In the genomic region with DNA sequence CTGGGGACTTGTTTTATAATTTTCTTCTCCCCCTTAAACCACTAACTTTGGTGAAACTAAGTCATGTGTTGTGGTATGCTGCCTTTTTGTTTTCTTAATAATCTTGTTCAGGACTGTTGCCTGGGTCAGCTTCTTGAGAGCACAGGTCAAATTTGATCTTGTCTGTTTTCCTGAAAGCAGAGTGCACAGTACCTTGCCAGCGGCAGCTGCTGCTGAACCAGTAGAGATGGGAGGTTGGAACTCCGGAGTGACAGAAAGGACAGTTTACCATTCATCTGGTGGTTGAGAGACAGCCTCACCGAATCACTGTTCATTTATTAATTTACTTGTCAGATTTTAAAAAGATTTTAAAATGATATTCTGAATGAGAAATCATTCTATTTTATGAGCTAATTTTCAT, we compare ENCODE assay signal across 3 cellular contexts.
TF ChIP-seq lines count a peak whose summit lies in the region.

No MANE protein-coding gene starts in this region.

TF ChIP-seq in GM23338, 12 proteins besides CTCF, POLR2A, EP300 and RAD21 (continues in another document):
- TF ChIP-seq, protein P1, sequence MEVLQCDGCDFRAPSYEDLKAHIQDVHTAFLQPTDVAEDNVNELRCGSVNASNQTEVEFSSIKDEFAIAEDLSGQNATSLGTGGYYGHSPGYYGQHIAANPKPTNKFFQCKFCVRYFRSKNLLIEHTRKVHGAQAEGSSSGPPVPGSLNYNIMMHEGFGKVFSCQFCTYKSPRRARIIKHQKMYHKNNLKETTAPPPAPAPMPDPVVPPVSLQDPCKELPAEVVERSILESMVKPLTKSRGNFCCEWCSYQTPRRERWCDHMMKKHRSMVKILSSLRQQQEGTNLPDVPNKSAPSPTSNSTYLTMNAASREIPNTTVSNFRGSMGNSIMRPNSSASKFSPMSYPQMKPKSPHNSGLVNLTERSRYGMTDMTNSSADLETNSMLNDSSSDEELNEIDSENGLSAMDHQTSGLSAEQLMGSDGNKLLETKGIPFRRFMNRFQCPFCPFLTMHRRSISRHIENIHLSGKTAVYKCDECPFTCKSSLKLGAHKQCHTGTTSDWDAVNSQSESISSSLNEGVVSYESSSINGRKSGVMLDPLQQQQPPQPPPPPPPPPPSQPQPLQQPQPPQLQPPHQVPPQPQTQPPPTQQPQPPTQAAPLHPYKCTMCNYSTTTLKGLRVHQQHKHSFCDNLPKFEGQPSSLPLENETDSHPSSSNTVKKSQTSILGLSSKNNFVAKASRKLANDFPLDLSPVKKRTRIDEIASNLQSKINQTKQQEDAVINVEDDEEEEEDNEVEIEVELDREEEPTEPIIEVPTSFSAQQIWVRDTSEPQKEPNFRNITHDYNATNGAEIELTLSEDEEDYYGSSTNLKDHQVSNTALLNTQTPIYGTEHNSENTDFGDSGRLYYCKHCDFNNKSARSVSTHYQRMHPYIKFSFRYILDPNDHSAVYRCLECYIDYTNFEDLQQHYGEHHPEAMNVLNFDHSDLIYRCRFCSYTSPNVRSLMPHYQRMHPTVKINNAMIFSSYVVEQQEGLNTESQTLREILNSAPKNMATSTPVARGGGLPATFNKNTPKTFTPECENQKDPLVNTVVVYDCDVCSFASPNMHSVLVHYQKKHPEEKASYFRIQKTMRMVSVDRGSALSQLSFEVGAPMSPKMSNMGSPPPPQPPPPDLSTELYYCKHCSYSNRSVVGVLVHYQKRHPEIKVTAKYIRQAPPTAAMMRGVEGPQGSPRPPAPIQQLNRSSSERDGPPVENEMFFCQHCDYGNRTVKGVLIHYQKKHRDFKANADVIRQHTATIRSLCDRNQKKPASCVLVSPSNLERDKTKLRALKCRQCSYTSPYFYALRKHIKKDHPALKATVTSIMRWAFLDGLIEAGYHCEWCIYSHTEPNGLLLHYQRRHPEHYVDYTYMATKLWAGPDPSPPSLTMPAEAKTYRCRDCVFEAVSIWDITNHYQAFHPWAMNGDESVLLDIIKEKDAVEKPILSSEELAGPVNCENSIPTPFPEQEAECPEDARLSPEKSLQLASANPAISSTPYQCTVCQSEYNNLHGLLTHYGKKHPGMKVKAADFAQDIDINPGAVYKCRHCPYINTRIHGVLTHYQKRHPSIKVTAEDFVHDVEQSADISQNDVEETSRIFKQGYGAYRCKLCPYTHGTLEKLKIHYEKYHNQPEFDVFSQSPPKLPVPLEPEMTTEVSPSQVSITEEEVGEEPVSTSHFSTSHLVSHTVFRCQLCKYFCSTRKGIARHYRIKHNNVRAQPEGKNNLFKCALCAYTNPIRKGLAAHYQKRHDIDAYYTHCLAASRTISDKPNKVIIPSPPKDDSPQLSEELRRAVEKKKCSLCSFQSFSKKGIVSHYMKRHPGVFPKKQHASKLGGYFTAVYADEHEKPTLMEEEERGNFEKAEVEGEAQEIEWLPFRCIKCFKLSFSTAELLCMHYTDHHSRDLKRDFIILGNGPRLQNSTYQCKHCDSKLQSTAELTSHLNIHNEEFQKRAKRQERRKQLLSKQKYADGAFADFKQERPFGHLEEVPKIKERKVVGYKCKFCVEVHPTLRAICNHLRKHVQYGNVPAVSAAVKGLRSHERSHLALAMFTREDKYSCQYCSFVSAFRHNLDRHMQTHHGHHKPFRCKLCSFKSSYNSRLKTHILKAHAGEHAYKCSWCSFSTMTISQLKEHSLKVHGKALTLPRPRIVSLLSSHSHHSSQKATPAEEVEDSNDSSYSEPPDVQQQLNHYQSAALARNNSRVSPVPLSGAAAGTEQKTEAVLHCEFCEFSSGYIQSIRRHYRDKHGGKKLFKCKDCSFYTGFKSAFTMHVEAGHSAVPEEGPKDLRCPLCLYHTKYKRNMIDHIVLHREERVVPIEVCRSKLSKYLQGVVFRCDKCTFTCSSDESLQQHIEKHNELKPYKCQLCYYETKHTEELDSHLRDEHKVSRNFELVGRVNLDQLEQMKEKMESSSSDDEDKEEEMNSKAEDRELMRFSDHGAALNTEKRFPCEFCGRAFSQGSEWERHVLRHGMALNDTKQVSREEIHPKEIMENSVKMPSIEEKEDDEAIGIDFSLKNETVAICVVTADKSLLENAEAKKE (CRISPR knock-in tag; IDR thresholded peaks at IDR 0.05) = no peak
- TF ChIP-seq, protein P2, sequence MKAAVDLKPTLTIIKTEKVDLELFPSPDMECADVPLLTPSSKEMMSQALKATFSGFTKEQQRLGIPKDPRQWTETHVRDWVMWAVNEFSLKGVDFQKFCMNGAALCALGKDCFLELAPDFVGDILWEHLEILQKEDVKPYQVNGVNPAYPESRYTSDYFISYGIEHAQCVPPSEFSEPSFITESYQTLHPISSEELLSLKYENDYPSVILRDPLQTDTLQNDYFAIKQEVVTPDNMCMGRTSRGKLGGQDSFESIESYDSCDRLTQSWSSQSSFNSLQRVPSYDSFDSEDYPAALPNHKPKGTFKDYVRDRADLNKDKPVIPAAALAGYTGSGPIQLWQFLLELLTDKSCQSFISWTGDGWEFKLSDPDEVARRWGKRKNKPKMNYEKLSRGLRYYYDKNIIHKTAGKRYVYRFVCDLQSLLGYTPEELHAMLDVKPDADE (IDR thresholded peaks at IDR 0.05) = no peak
- no peak for TF ChIP-seq NANOG (IDR thresholded peaks at IDR 0.05; ENCODE audit: borderline replicate concordance)

TF ChIP-seq in K562, 482 proteins besides CTCF, POLR2A, EP300 and RAD21:
- TF ChIP-seq NCOA4 (IDR thresholded peaks at IDR 0.05; ENCODE audit: partially characterized antibody) = no peak
- TF ChIP-seq U2AF1 (optimal IDR thresholded peaks at IDR 0.05; ENCODE audit: low read depth, low read length) = no peak
- TF ChIP-seq NFIC (IDR thresholded peaks at IDR 0.05) = no peak
- no peak for TF ChIP-seq MAFG (tag; conservative IDR thresholded peaks at IDR 0.05)

TF ChIP-seq in endothelial cell of umbilical vein, 7 proteins besides CTCF, POLR2A, EP300 and RAD21:
- TF ChIP-seq GATA2 (IDR thresholded peaks at IDR 0.05; ENCODE audit: insufficient read depth, insufficient read length, low read depth, low read length) = no peak
- TF ChIP-seq FOS (IDR thresholded peaks at IDR 0.05; ENCODE audit: borderline replicate concordance, insufficient read depth, low read length) = no peak
- no peak for TF ChIP-seq EZH2 (IDR thresholded peaks at IDR 0.05; ENCODE audit: borderline replicate concordance, low read depth, low read length, severe bottlenecking)
- no peak for TF ChIP-seq MYC (IDR thresholded peaks at IDR 0.05; ENCODE audit: low read depth, low read length)
- TF ChIP-seq, protein P3, sequence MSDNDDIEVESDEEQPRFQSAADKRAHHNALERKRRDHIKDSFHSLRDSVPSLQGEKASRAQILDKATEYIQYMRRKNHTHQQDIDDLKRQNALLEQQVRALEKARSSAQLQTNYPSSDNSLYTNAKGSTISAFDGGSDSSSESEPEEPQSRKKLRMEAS (IDR thresholded peaks at IDR 0.05; ENCODE audit: insufficient read depth, insufficient read length) = no peak
- TF ChIP-seq POLR2AphosphoS5 (IDR thresholded peaks at IDR 0.05; ENCODE audit: insufficient read depth, low read depth, low read length) = no peak
- TF ChIP-seq JUN (IDR thresholded peaks at IDR 0.05; ENCODE audit: borderline replicate concordance, insufficient read depth, insufficient read length, low read depth) = no peak
